In genomic region chr10:1573981-1574380, GRCh38 we compare ENCODE assay signal across 17 cellular contexts.
"Had no signal": no experiment of that assay in that cellular context is flagged by ENCODE, and none has a peak within 500 bp of the region (broad histone marks: within the 10 kb centered on the region; RNA-seq: fewer than 3 reads in every experiment).

No MANE protein-coding gene starts in this region.

- H3K4me3 ChIP-seq: colonic mucosa, hepatocyte, tibial artery, upper lobe of left lung, vagina had no signal

- H3K27me3 ChIP-seq: colonic mucosa, foreskin keratinocyte, hepatocyte, neutrophil, upper lobe of left lung, vagina had no signal

- H3K27ac ChIP-seq: colonic mucosa, foreskin keratinocyte, hepatocyte, neutrophil, tibial artery, upper lobe of left lung, vagina had no signal

- DNase-seq: colonic mucosa; dermis blood vessel endothelial cell; foreskin keratinocyte; kidney glomerular epithelial cell; mesendoderm; naive thymus-derived CD4-positive, alpha-beta T cell; nephron progenitor cell; right cardiac atrium; stimulated activated CD4-positive, alpha-beta T cell treated with anti-CD3 and anti-CD28 coated beads, Interleukin-4, amount 100 ng/mL, for 1 hour; stimulated activated CD8-positive, alpha-beta memory T cell treated with anti-CD3 and anti-CD28 coated beads, Interleukin-4, amount 100 ng/mL, for 48 hours; stimulated activated naive CD8-positive, alpha-beta T cell treated with anti-CD3 and anti-CD28 coated beads, Interleukin-15, Interleukin-2, amounts not matched to agents 100 U/mL and 50 U/mL, for 24 hours; upper lobe of left lung had no signal

- H3K36me3 ChIP-seq: colonic mucosa, neutrophil, tibial artery, upper lobe of left lung, vagina had no signal

- H3K4me1 ChIP-seq: colonic mucosa, foreskin keratinocyte, tibial artery, upper lobe of left lung, vagina had no signal

- H3K9me3 ChIP-seq: colonic mucosa, neutrophil, tibial artery, upper lobe of left lung, vagina had no signal

- ATAC-seq: foreskin keratinocyte; naive thymus-derived CD4-positive, alpha-beta T cell; right cardiac atrium; stimulated activated effector memory CD8-positive, alpha-beta T cell treated with anti-CD3 and anti-CD28 coated beads, Interleukin-12 subunit alpha, Interleukin-12 subunit beta, amount 100 ng/mL, for 72 hours; stimulated activated naive CD8-positive, alpha-beta T cell treated with anti-CD3 and anti-CD28 coated beads, Interleukin-15, Interleukin-2, amounts not matched to agents 100 U/mL and 50 U/mL, for 24 hours had no signal
